15 cellular contexts compared by ENCODE assay signal in genomic region chr14:100372357-100373048, GRCh38. TPM values are rescaled to one million over a fixed set of nuclear protein-coding genes. Genes with fewer than 3 reads are reported as not detected.
DNase-seq lines count a peak whose midpoint lies in the region; ATAC-seq and TF ChIP-seq lines count a peak whose summit lies in the region.
"Had no signal": no experiment of that assay in that cellular context is flagged by ENCODE, and none has a peak within 500 bp of the region (broad histone marks: within the 10 kb centered on the region; RNA-seq: fewer than 3 reads in every experiment).

No MANE protein-coding gene starts in this region.

- H2AFZ ChIP-seq in IMR-90 (replicated peaks; ENCODE audit: low read length, poor library complexity) (no peak overlapping the region), trophoblast cell (ENCODE audit: insufficient read depth, low read length, poor library complexity) (no peak overlapping the region)

- CTCF ChIA-PET in IMR-90 (lab: Yijun Ruan, JAX) = interaction anchor here (1.0 to 1.3 kb wide), 3 partner anchors 9 to 59 kb away, joined by 3 to 4 read pairs (median 3); no protein-coding TSS in a partner anchor

- dilution Hi-C loops in IMR-90 (cut with HindIII; ENCODE audit: low sequenced_read_pairs, unreplicated experiment) = no loop called here

- no peak overlapping the region for H2BK20ac ChIP-seq in IMR-90 (ENCODE audit: low read depth, low read length)

- POLR2A ChIA-PET in IMR-90 (lab: Charles Lee; ENCODE audit: unreplicated experiment) = no interaction called here

- H4K12ac ChIP-seq in trophoblast cell (ENCODE audit: low read depth, low read length) = no peak overlapping the region

- peak overlapping the region; percentile 23; the same call in 1 of the 3 replicates for H2BK15ac ChIP-seq in IMR-90 (ENCODE audit: low read depth, low read length)

- H4K8ac ChIP-seq in IMR-90 (ENCODE audit: low read depth in 2 of 2, low read length in 2 of 2) = no peak overlapping the region
- H4K8ac ChIP-seq in trophoblast cell (ENCODE audit: low read depth, low read length) = no peak overlapping the region

- H3K27ac Mint-ChIP-seq in activated CD4-positive, alpha-beta T cell treated with anti-CD3 and anti-CD28 coated beads, Interleukin-2, amount 10 ng/mL, durations not matched to agents 24 days and 14 days = peak overlapping the region; percentile 98

- H3K9ac ChIP-seq in IMR-90 (ENCODE audit: low read depth, low read length) (peak overlapping the region; percentile 34), trophoblast cell (ENCODE audit: low read length) (no peak overlapping the region)

- peak overlapping the region; percentile 26; the same call in 1 of the 2 replicates for H3K18ac ChIP-seq in IMR-90 (ENCODE audit: low read depth, low read length)
- no peak overlapping the region for H3K18ac ChIP-seq in trophoblast cell (ENCODE audit: low read length)

- H3K9me1 ChIP-seq in IMR-90 (ENCODE audit: insufficient read depth, low read length) = peaks cover 17% of the 10 kb centered on the region

- no peaks in the 10 kb centered on the region for H3K9me3 Mint-ChIP-seq in activated CD4-positive, alpha-beta T cell treated with anti-CD3 and anti-CD28 coated beads, Interleukin-2, amount 10 ng/mL, durations not matched to agents 24 days and 14 days

- BruUV-seq in IMR-90 (replicated peaks; lab: Mats Ljungman, UMichigan) = no TSS peak

- no peak for DNase-seq in activated CD4-positive, alpha-beta T cell treated with anti-CD3 and anti-CD28 coated beads, Interleukin-2, amount 10 ng/mL, durations not matched to agents 24 days and 14 days
- no peak for DNase-seq in activated CD4-positive, alpha-beta T cell treated with anti-CD3 and anti-CD28 coated beads for 1 hour
- DNase-seq in IMR-90 (no peak), dermis blood vessel endothelial cell (peak; percentile 41), trophoblast cell (peak in 1 of 2 donors; percentile 19), CD1c-positive myeloid dendritic cell (ENCODE audit: extremely low spot score) (no peak), hepatic stellate cell (ENCODE audit: low spot score) (no peak)
- DNase-seq: activated gamma-delta T cell; effector CD4-positive, alpha-beta T cell; NCI-H1105; T-helper 9 cell; testis had no signal

- 40% methylated on average over 2 of the region's 4 CpGs; no CpG with 5 or more reads in 1 of the 2 experiments for WGBS in IMR-90 (ENCODE audit: extremely low coverage in 2 of 2, insufficient read length in 1 of 2), 2 experiments
- WGBS in trophoblast cell (ENCODE audit: extremely low coverage, insufficient coverage, insufficient read length) = 100% methylated on average over 1 of the region's 4 CpGs

- H3K4me1 ChIP-seq in IMR-90 (ENCODE audit: control insufficient read depth, insufficient read depth, low read length) = peaks cover 13% of the 10 kb centered on the region
- peaks cover 5 to 22% of the 10 kb centered on the region in 2 experiments for H3K4me1 ChIP-seq in trophoblast cell (ENCODE audit: control insufficient read depth in 1 of 2, insufficient read depth in 2 of 2, low read length in 2 of 2)

- H3K36me3 Mint-ChIP-seq in activated CD4-positive, alpha-beta T cell treated with anti-CD3 and anti-CD28 coated beads, Interleukin-2, amount 10 ng/mL, durations not matched to agents 24 days and 14 days (ENCODE audit: low read depth) = peaks cover 69% of the 10 kb centered on the region

- H3K14ac ChIP-seq in IMR-90 (replicated peaks; ENCODE audit: low read depth, low read length) (peak overlapping the region; percentile 6), trophoblast cell (ENCODE audit: low read length) (no peak overlapping the region)

- TF ChIP-seq POLR2A in IMR-90 (IDR thresholded peaks at IDR 0.05; ENCODE audit: low read depth, low read length) = no peak

- H3K36me3 ChIP-seq in IMR-90 (ENCODE audit: control insufficient read depth, insufficient read depth, low read length) (peaks cover 28% of the 10 kb centered on the region), trophoblast cell (ENCODE audit: control insufficient read depth in 1 of 2, insufficient read depth in 2 of 2, low read length in 2 of 2) (no peaks in the 10 kb centered on the region)

- ATAC-seq in IMR-90 (ENCODE audit: low read depth) (no peak), GM19324 (IDR thresholded peaks at IDR 0.05; ENCODE audit: low FRiP score, unreplicated experiment) (no peak)

- peak overlapping the region; percentile 99 for H3K4me3 Mint-ChIP-seq in activated CD4-positive, alpha-beta T cell treated with anti-CD3 and anti-CD28 coated beads, Interleukin-2, amount 10 ng/mL, durations not matched to agents 24 days and 14 days

- H3K27ac ChIP-seq in IMR-90 (ENCODE audit: insufficient read depth, low read length) (peak overlapping the region; percentile 70), trophoblast cell (ENCODE audit: low read depth, low read length) (no peak overlapping the region)
- H3K27ac ChIP-seq: testis had no signal

- H3K23ac ChIP-seq in IMR-90 (ENCODE audit: low read depth, low read length) = peak overlapping the region; percentile 77; the same call in 1 of the 2 replicates
- H3K23ac ChIP-seq in trophoblast cell (ENCODE audit: low read length) = no peak overlapping the region

- H2BK5ac ChIP-seq in IMR-90 (ENCODE audit: low read depth, low read length, poor library complexity, severe bottlenecking) = no peak overlapping the region
- H2BK5ac ChIP-seq in trophoblast cell (ENCODE audit: low read depth, low read length, poor library complexity) = no peak overlapping the region

- peak overlapping the region; percentile 50 for H4K91ac ChIP-seq in IMR-90 (ENCODE audit: insufficient read depth, low read depth, low read length)
- H4K91ac ChIP-seq in trophoblast cell (ENCODE audit: low read depth, low read length) = peak overlapping the region; percentile 15

- TF ChIP-seq CTCF in IMR-90 (conservative IDR thresholded peaks at IDR 0.05; ENCODE audit: low read depth, low read length) = no peak

- H3K27me3 ChIP-seq in IMR-90 (ENCODE audit: control insufficient read depth, insufficient read depth, low read length) (no peaks in the 10 kb centered on the region), trophoblast cell (ENCODE audit: insufficient read depth, low read length) (no peaks in the 10 kb centered on the region)
- H3K27me3 ChIP-seq: testis had no signal

- H3K4me3 ChIP-seq in IMR-90 (ENCODE audit: insufficient read depth, low read depth, low read length) = peak overlapping the region; percentile 8; the same call in 1 of the 2 replicates
- no peak overlapping the region for H3K4me3 ChIP-seq in trophoblast cell (ENCODE audit: low read depth, low read length)
- H3K4me3 ChIP-seq: testis had no signal

- H3K79me1 ChIP-seq in IMR-90 (ENCODE audit: low read depth in 1 of 2, low read length in 2 of 2) (peaks cover 29 to 78% of the 10 kb centered on the region in 2 experiments), trophoblast cell (ENCODE audit: low read length) (peaks cover 6% of the 10 kb centered on the region)

- H4K20me1 ChIP-seq in IMR-90 (ENCODE audit: insufficient read depth, low read length) = peaks cover 11% of the 10 kb centered on the region; the same call in 1 of the 2 replicates

- H3K4ac ChIP-seq in IMR-90 (ENCODE audit: low read depth, low read length) (peak overlapping the region; percentile 60), trophoblast cell (ENCODE audit: low read depth, low read length) (no peak overlapping the region)

- no peak overlapping the region for H2AK9ac ChIP-seq in IMR-90 (replicated peaks; ENCODE audit: low read depth, low read length, poor library complexity)

- peaks cover 4% of the 10 kb centered on the region for H3K79me2 ChIP-seq in trophoblast cell (ENCODE audit: control insufficient read depth, insufficient read depth, low read length, poor library complexity)

- H3K9me3 ChIP-seq in IMR-90 (ENCODE audit: control insufficient read depth, insufficient read depth, low read length) = no peaks in the 10 kb centered on the region
- H3K9me3 ChIP-seq in trophoblast cell (ENCODE audit: insufficient read depth, low read depth, low read length) = no peaks in the 10 kb centered on the region
- H3K9me3 ChIP-seq: testis had no signal

- H3K56ac ChIP-seq in IMR-90 (ENCODE audit: extremely low read depth, insufficient read depth, low read length) = no peak overlapping the region

- in situ Hi-C loops in IMR-90 (cut with MboI; ENCODE audit: low sequenced_read_pairs) = no loop called here

- H3K4me2 ChIP-seq in IMR-90 (ENCODE audit: low read depth, low read length) (peak overlapping the region; percentile 86), trophoblast cell (ENCODE audit: low read length) (no peak overlapping the region)

- H3K27me3 Mint-ChIP-seq in activated CD4-positive, alpha-beta T cell treated with anti-CD3 and anti-CD28 coated beads, Interleukin-2, amount 10 ng/mL, durations not matched to agents 24 days and 14 days = no peaks in the 10 kb centered on the region

- H4K5ac ChIP-seq in IMR-90 (ENCODE audit: low read depth, low read length) = peak overlapping the region; percentile 38

- H3K4me1 Mint-ChIP-seq in activated CD4-positive, alpha-beta T cell treated with anti-CD3 and anti-CD28 coated beads, Interleukin-2, amount 10 ng/mL, durations not matched to agents 24 days and 14 days = peaks cover 62% of the 10 kb centered on the region

- H2BK120ac ChIP-seq in IMR-90 (ENCODE audit: low read depth, low read length) (peak overlapping the region; percentile 7; the same call in 1 of the 2 replicates), trophoblast cell (ENCODE audit: insufficient read depth, low read length, poor library complexity) (no peak overlapping the region)

- intact Hi-C loops in activated CD4-positive, alpha-beta T cell treated with anti-CD3 and anti-CD28 coated beads, Interleukin-2, amount 10 ng/mL, durations not matched to agents 24 days and 14 days (cut with micrococcal nuclease) = loop anchor here (10.0 kb wide), 2 partner anchors 268 to 1712 kb away; partner anchors contain the start of gene HSP90AA1
- intact Hi-C loops in IMR-90 (cut with micrococcal nuclease) = no loop called here

- no peak overlapping the region for H2BK12ac ChIP-seq in trophoblast cell (ENCODE audit: low read length)

- no peak for TF ChIP-seq RAD21 in IMR-90 (IDR thresholded peaks at IDR 0.05; ENCODE audit: low read length)

- H2AK5ac ChIP-seq in IMR-90 (ENCODE audit: low read depth, low read length) (peak overlapping the region; percentile 55; the same call in 1 of the 2 replicates), trophoblast cell (ENCODE audit: low read length) (no peak overlapping the region)

RNA-seq across cellular contexts. Expression of gene WDR25, which starts 3.8 kb away (rescaled TPM):
- 7.2 and 7.3 TPM in 2 replicates for total RNA-seq in activated CD4-positive, alpha-beta T cell treated with anti-CD3 and anti-CD28 coated beads, Interleukin-2, amount 10 ng/mL, durations not matched to agents 24 days and 14 days
- 22.5 and 25.8 TPM in 2 replicates for total RNA-seq in IMR-90 (2012; rRNA removed)
- polyA plus RNA-seq in IMR-90 (2012; rRNA removed) = 16.6 and 16.9 TPM in 2 replicates
- polyA plus RNA-seq in IMR-90 (2012; cell fraction: cytosol; rRNA removed) = 14.0 and 18.1 TPM in 2 replicates
- polyA plus RNA-seq in IMR-90 (2012; cell fraction: nucleus; rRNA removed; ENCODE audit: low replicate concordance) = 9.9 and 11.9 TPM in 2 replicates
- 27.8 and 29.3 TPM in 2 replicates for total RNA-seq in dermis blood vessel endothelial cell
- 3.6 and 3.8 TPM in 2 replicates for polyA plus RNA-seq in trophoblast cell (2013)

RNA-seq across cellular contexts. Expression of gene SLC25A47, which starts 49.4 kb away (rescaled TPM):
- not detected in 2 replicates for total RNA-seq in activated CD4-positive, alpha-beta T cell treated with anti-CD3 and anti-CD28 coated beads, Interleukin-2, amount 10 ng/mL, durations not matched to agents 24 days and 14 days
- total RNA-seq in IMR-90 (2012; rRNA removed) (not detected in 2 replicates), dermis blood vessel endothelial cell (not detected in 2 replicates)
- not detected in 2 replicates for polyA plus RNA-seq in IMR-90 (2012; rRNA removed)
- 0.02 TPM in 1 of 2 replicates, not detected in the other for polyA plus RNA-seq in IMR-90 (2012; cell fraction: cytosol; rRNA removed)
- polyA plus RNA-seq in IMR-90 (2012; cell fraction: nucleus; rRNA removed; ENCODE audit: low replicate concordance) = 0.10 TPM in 1 of 2 replicates, not detected in the other
- 0.05 and 0.17 TPM in 2 replicates for polyA plus RNA-seq in trophoblast cell (2013)
- total RNA-seq: A673 had no signal
- polyA plus RNA-seq: neural cell had no signal
